ENCODE assay signal across 18 cellular contexts in genomic region chr11:91946397-91947090, GRCh38.
DNase-seq lines count a peak whose midpoint lies in the region; ATAC-seq, FAIRE-seq and TF ChIP-seq lines count a peak whose summit lies in the region.
"Had no signal": no experiment of that assay in that cellular context is flagged by ENCODE, and none has a peak within 500 bp of the region (broad histone marks: within the 10 kb centered on the region; RNA-seq: fewer than 3 reads in every experiment).

No MANE protein-coding gene starts in this region.

- H3K4me3 Mint-ChIP-seq in astrocyte (ENCODE audit: unreplicated experiment) = no peak overlapping the region
- H3K4me3 Mint-ChIP-seq: stimulated activated memory B cell treated with anti-CD40 and anti-IgM and Interleukin-4, amounts not matched to agents 10 μg/mL and 1 μg/mL and 100 μg/mL, for 72 hours had no signal

- no peak overlapping the region for H3K9ac ChIP-seq in astrocyte (ENCODE audit: low read length)
- H3K9ac ChIP-seq: BLaER1 had no signal

- no peaks in the 10 kb centered on the region for H3K79me2 ChIP-seq in astrocyte (ENCODE audit: insufficient read depth, low read length)

- TF ChIP-seq CTCF in AG10803 (conservative IDR thresholded peaks at IDR 0.05; ENCODE audit: low read length) = no peak
- no peak for TF ChIP-seq CTCF in astrocyte (IDR thresholded peaks at IDR 0.05; ENCODE audit: insufficient read depth, low read depth, low read length)

- no peaks in the 10 kb centered on the region for H3K9me3 ChIP-seq in astrocyte (ENCODE audit: insufficient read depth, low read depth, low read length)
- H3K9me3 ChIP-seq: BLaER1, neutrophil had no signal

- H3K9me3 Mint-ChIP-seq in astrocyte (ENCODE audit: unreplicated experiment) = no peaks in the 10 kb centered on the region

- no peaks in the 10 kb centered on the region for H3K36me3 ChIP-seq in astrocyte (ENCODE audit: insufficient read depth, low read length)
- H3K36me3 ChIP-seq: BLaER1, neutrophil had no signal

- peaks cover 13% of the 10 kb centered on the region for H3K4me1 ChIP-seq in astrocyte (ENCODE audit: insufficient read depth, low read length)
- H3K4me1 ChIP-seq: BLaER1 had no signal

- H4K20me1 ChIP-seq in astrocyte (ENCODE audit: insufficient read depth, low read length) = no peaks in the 10 kb centered on the region
- H4K20me1 ChIP-seq: BLaER1 had no signal

- peaks cover 2% of the 10 kb centered on the region for H3K27me3 Mint-ChIP-seq in astrocyte (ENCODE audit: low read depth, unreplicated experiment)
- H3K27me3 Mint-ChIP-seq: stimulated activated memory B cell treated with anti-CD40 and anti-IgM and Interleukin-4, amounts not matched to agents 10 μg/mL and 1 μg/mL and 100 μg/mL, for 72 hours had no signal

- H3K27ac Mint-ChIP-seq in astrocyte (ENCODE audit: unreplicated experiment) = peak overlapping the region; percentile 44
- H3K27ac Mint-ChIP-seq: stimulated activated memory B cell treated with anti-CD40 and anti-IgM and Interleukin-4, amounts not matched to agents 10 μg/mL and 1 μg/mL and 100 μg/mL, for 72 hours had no signal

- ATAC-seq in HG03159 (IDR thresholded peaks at IDR 0.05; ENCODE audit: unreplicated experiment) = no peak
- ATAC-seq in HG02571 (IDR thresholded peaks at IDR 0.05; ENCODE audit: unreplicated experiment) = no peak
- ATAC-seq in GM18868 (IDR thresholded peaks at IDR 0.05; ENCODE audit: unreplicated experiment) = no peak
- ATAC-seq: HCT116; K562; stimulated activated memory B cell treated with anti-CD40 and anti-IgM and Interleukin-4, amounts not matched to agents 10 μg/mL and 1 μg/mL and 100 μg/mL, for 72 hours had no signal

- peaks cover 29% of the 10 kb centered on the region for H3K4me1 Mint-ChIP-seq in astrocyte (ENCODE audit: low read depth, unreplicated experiment)
- H3K4me1 Mint-ChIP-seq: stimulated activated memory B cell treated with anti-CD40 and anti-IgM and Interleukin-4, amounts not matched to agents 10 μg/mL and 1 μg/mL and 100 μg/mL, for 72 hours had no signal

- H3K36me3 Mint-ChIP-seq in astrocyte (ENCODE audit: low read depth, unreplicated experiment) = no peaks in the 10 kb centered on the region
- H3K36me3 Mint-ChIP-seq: stimulated activated memory B cell treated with anti-CD40 and anti-IgM and Interleukin-4, amounts not matched to agents 10 μg/mL and 1 μg/mL and 100 μg/mL, for 72 hours had no signal

- DNase-seq in AG10803 (ENCODE audit: low read depth) (peak; percentile 40), EH (ENCODE audit: low read depth) (peak; percentile 63), astrocyte (ENCODE audit: low read depth) (peak; percentile 42), HTR-8/SVneo (ENCODE audit: insufficient read length, low spot score) (no peak)
- DNase-seq: activated CD4-positive, alpha-beta T cell treated with anti-CD3 and anti-CD28 coated beads for 1 hour; activated naive CD4-positive, alpha-beta T cell treated with Interleukin-2 at 50 U/mL for 16 hours; midbrain had no signal

- FAIRE-seq in astrocyte (lab: Jason Lieb, UNC) (no peak), islet of Langerhans (lab: Jason Lieb, UNC) (peak; percentile 74), HTR-8/SVneo (lab: Jason Lieb, UNC) (no peak)
- FAIRE-seq: K562, RCC 7860, small intestine had no signal

- no peak overlapping the region for H3K4me3 ChIP-seq in AG10803 (ENCODE audit: low read length)
- no peak overlapping the region for H3K4me3 ChIP-seq in astrocyte (ENCODE audit: insufficient read depth, low read depth, low read length)
- H3K4me3 ChIP-seq: BLaER1, K562 had no signal

- H3K27me3 ChIP-seq in astrocyte (ENCODE audit: insufficient read depth, low read length) = peaks cover 3% of the 10 kb centered on the region
- H3K27me3 ChIP-seq: BLaER1, neutrophil had no signal

- peak overlapping the region; percentile 9 for H3K27ac ChIP-seq in astrocyte (ENCODE audit: low read depth, low read length)
- H3K27ac ChIP-seq: BLaER1, neutrophil had no signal

- peak overlapping the region; percentile 14 for H3K4me2 ChIP-seq in astrocyte (ENCODE audit: low read length)
- H3K4me2 ChIP-seq: BLaER1 had no signal

- H2AFZ ChIP-seq in astrocyte (ENCODE audit: low read depth, low read length) = no peak overlapping the region
